In genomic region chr5:174732040-174733020, GRCh38 we compare ENCODE assay signal across 24 cellular contexts. TPM values are rescaled to one million over a fixed set of nuclear protein-coding genes. Genes with fewer than 3 reads are reported as not detected.
A peak's percentile ranks its signal among the peaks of the same experiment; 100 is the strongest.
DNase-seq lines count a peak whose midpoint lies in the region; TF ChIP-seq lines count a peak whose summit lies in the region.
"Had no signal": no experiment of that assay in that cellular context is flagged by ENCODE, and none has a peak within 500 bp of the region (broad histone marks: within the 10 kb centered on the region; RNA-seq: fewer than 3 reads in every experiment).

No MANE protein-coding gene starts in this region.

- H3K9ac ChIP-seq in parathyroid adenoma = no peak overlapping the region
- H3K9ac ChIP-seq: KMS-11 had no signal

- no peaks in the 10 kb centered on the region for H3K9me3 ChIP-seq in iPS-18c (ENCODE audit: control insufficient read depth, insufficient read depth, low read length)
- H3K9me3 ChIP-seq in parathyroid adenoma (ENCODE audit: control insufficient read depth, low read length) = no peaks in the 10 kb centered on the region
- H3K9me3 ChIP-seq in spleen = no peaks in the 10 kb centered on the region
- no peaks in the 10 kb centered on the region for H3K9me3 ChIP-seq in adrenal gland (replicated peaks in 1 of 3)
- H3K9me3 ChIP-seq: thoracic aorta had no signal

- peaks cover 9% of the 10 kb centered on the region for H3K4me1 ChIP-seq in parathyroid adenoma
- H3K4me1 ChIP-seq in spleen = peaks cover 0 to 15% (median 8%) of the 10 kb centered on the region in 6 donors
- no peaks in the 10 kb centered on the region for H3K4me1 ChIP-seq in adrenal gland (replicated peaks in 1 of 2)

- intact Hi-C loops in spleen (cut with DNase I; ENCODE audit: low total_unique reads) = no loop called here
- intact Hi-C loops in adrenal gland (cut with DNase I) = no loop called here

- no peak overlapping the region for H3K4me2 ChIP-seq in parathyroid adenoma (ENCODE audit: low read length)
- H3K4me2 ChIP-seq: KMS-11 had no signal

- H3K36me3 ChIP-seq in H7 (replicated peaks; ENCODE audit: control insufficient read depth, insufficient read depth, low read length) (no peaks in the 10 kb centered on the region), parathyroid adenoma (ENCODE audit: control insufficient read depth, insufficient read depth, low read length) (no peaks in the 10 kb centered on the region), spleen (peaks cover 0 to 5% (median 0%) of the 10 kb centered on the region in 6 donors), adrenal gland (replicated peaks in 1 of 2) (no peaks in the 10 kb centered on the region)
- H3K36me3 ChIP-seq: thoracic aorta had no signal

- peaks cover 24% of the 10 kb centered on the region for H3K79me2 ChIP-seq in parathyroid adenoma

- DNase-seq in H7 (peak; percentile 74), cerebellar cortex (ENCODE audit: low spot score) (peak; percentile 12), LoVo (ENCODE audit: low spot score) (no peak), HuH-7.5 (ENCODE audit: low spot score) (no peak), spleen (no peak), adrenal gland (no peak)
- DNase-seq: activated B cell treated with CpG ODN at 0.5 μM for 24 hours; activated CD8-positive, alpha-beta T cell treated with anti-CD3 and anti-CD28 coated beads, Interleukin-2, amount 10 ng/mL, durations not matched to agents 7 days and 5 days; activated naive CD4-positive, alpha-beta T cell treated with Interleukin-2 at 50 U/mL for 16 hours; activated T-cell treated with anti-CD3 and anti-CD28 coated beads, Interleukin-2, amount 50 U/mL, for 1 hour; aorta; DMS 273 treated with DMSO at 0.1 percent for 48 hours; NCI-H1092; NCI-H1930; NCI-H226; stimulated activated CD4-positive, alpha-beta T cell treated with anti-CD3 and anti-CD28 coated beads, Interleukin-2, amount 100 ng/mL, for 24 hours; stimulated activated naive CD4-positive, alpha-beta T cell had no signal

- peak overlapping the region; percentile 84 for H3K27ac ChIP-seq in parathyroid adenoma
- H3K27ac ChIP-seq in spleen = no peak overlapping the region
- no peak overlapping the region for H3K27ac ChIP-seq in adrenal gland
- H3K27ac ChIP-seq: C4-2B, KMS-11, thoracic aorta had no signal

- TF ChIP-seq POLR2A in spleen (IDR thresholded peaks at IDR 0.05) = no peak
- no peak for TF ChIP-seq POLR2A in adrenal gland (IDR thresholded peaks at IDR 0.05)

- H3K27me3 ChIP-seq in H7 (ENCODE audit: control insufficient read depth, insufficient read depth, low read length) = peaks cover 99% of the 10 kb centered on the region
- no peaks in the 10 kb centered on the region for H3K27me3 ChIP-seq in parathyroid adenoma (ENCODE audit: control insufficient read depth, insufficient read depth, low read length)
- peaks cover 0 to 100% (median 76%) of the 10 kb centered on the region in 7 donors for H3K27me3 ChIP-seq in spleen (replicated peaks in 1 of 7)
- peaks cover 55% of the 10 kb centered on the region for H3K27me3 ChIP-seq in adrenal gland

- TF ChIP-seq CTCF in parathyroid adenoma (IDR thresholded peaks at IDR 0.05) (no peak), spleen (IDR thresholded peaks at IDR 0.05 in 8 of 11, conservative IDR thresholded peaks at IDR 0.05 in 3 of 11) (no peak), adrenal gland (IDR thresholded peaks at IDR 0.05) (no peak)

- H2AFZ ChIP-seq in parathyroid adenoma = no peak overlapping the region

- WGBS in spleen, 5 donors = 11 to 30% (median 13%) methylated on average over 47 to 61 of the region's 61 CpGs
- 15 to 24% (median 23%) methylated on average over 13 to 61 of the region's 61 CpGs for WGBS in adrenal gland, 4 donors

- H3K4me3 ChIP-seq in H7 (ENCODE audit: insufficient read depth, low read depth, low read length) (peak overlapping the region; percentile 18), iPS-18c (ENCODE audit: insufficient read depth, low read depth, low read length) (peak overlapping the region; percentile 34), parathyroid adenoma (ENCODE audit: low read depth, low read length) (no peak overlapping the region), spleen (no peak overlapping the region), adrenal gland (no peak overlapping the region)
- H3K4me3 ChIP-seq: lung, thoracic aorta had no signal

RNA-seq across cellular contexts. Expression of gene MSX2, which starts 7.9 kb away (rescaled TPM):
- 0.26 and 0.97 TPM in 2 replicates for total RNA-seq in H7 (2014; rRNA removed; shearing (Covaris generic))
- 1 to 10 TPM in 3 of 7 donors, under 1 TPM in 4; 0.19 to 3.2 (median 0.67) TPM for total RNA-seq in spleen
- under 1 TPM; 0.11 to 0.38 (median 0.17) TPM for polyA plus RNA-seq in spleen
- 1 to 10 TPM in 2 of 8 donors, under 1 TPM in 5, not detected in 1; 0.39 to 1.3 (median 0.60) TPM for total RNA-seq in adrenal gland
- polyA plus RNA-seq in adrenal gland = under 1 TPM; 0.24 to 0.34 (median 0.32) TPM
- total RNA-seq: activated B cell treated with CpG ODN at 0.5 μM for 24 hours; activated CD8-positive, alpha-beta T cell treated with anti-CD3 and anti-CD28 coated beads, Interleukin-2, amount 10 ng/mL, durations not matched to agents 7 days and 5 days; T-helper 2 cell treated with Interferon-gamma antibody and Interleukin-4, amounts not matched to agents 100 ng/mL and 5 ng/mL, for 36 hours had no signal

Comparison
In these comparisons a context has a peak if more than half of its experiments do, and no peak if none do; other contexts are left out.
1. DNase-seq: peak in H7 (single experiment) and cerebellar cortex (single experiment); none in LoVo (single experiment), HuH-7.5 (single experiment), spleen (single experiment) and adrenal gland (0 of 7).
2. H3K4me3 ChIP-seq: peak in H7 (single experiment) and iPS-18c (single experiment); none in parathyroid adenoma (single experiment), spleen (0 of 8) and adrenal gland (0 of 4).